ENCODE assay signal across 17 cellular contexts in genomic region chr2:240687741-240688562, GRCh38. TPM values are rescaled to one million over a fixed set of nuclear protein-coding genes. Genes with fewer than 3 reads are reported as not detected.
"Had no signal": no experiment of that assay in that cellular context is flagged by ENCODE, and none has a peak within 500 bp of the region (broad histone marks: within the 10 kb centered on the region; RNA-seq: fewer than 3 reads in every experiment).

No MANE protein-coding gene starts in this region.

- H3K4me3 ChIP-seq: lower lobe of right lung, psoas muscle, sigmoid colon, transverse colon had no signal

- H3K4me3 Mint-ChIP-seq: dendritic cell treated with granulocyte-macrophage colony-stimulating factor and Interleukin-4, amounts not matched to agents 40 ng/mL and 50 ng/mL, for 4 days; mesothelial cell of epicardium; naive B cell had no signal

- H3K27ac Mint-ChIP-seq: dendritic cell treated with granulocyte-macrophage colony-stimulating factor and Interleukin-4, amounts not matched to agents 40 ng/mL and 50 ng/mL, for 4 days; mesothelial cell of epicardium; naive B cell had no signal

- H3K27me3 ChIP-seq: transverse colon had no signal

- H3K36me3 ChIP-seq: lower lobe of right lung, sigmoid colon, transverse colon had no signal

- H3K4me1 ChIP-seq: lower lobe of right lung, psoas muscle, sigmoid colon had no signal

- H3K9me3 Mint-ChIP-seq: dendritic cell treated with granulocyte-macrophage colony-stimulating factor and Interleukin-4, amounts not matched to agents 40 ng/mL and 50 ng/mL, for 4 days; mesothelial cell of epicardium; naive B cell had no signal

- H3K9me3 ChIP-seq: lower lobe of right lung, psoas muscle, sigmoid colon, transverse colon had no signal

- DNase-seq: activated CD4-positive, CD25-positive, alpha-beta regulatory T cell; activated naive CD4-positive, alpha-beta T cell; caudate nucleus; hippocampal formation; lower lobe of right lung; naive B cell; sigmoid colon; stimulated activated CD4-positive, alpha-beta T cell treated with anti-CD3 and anti-CD28 coated beads, Interleukin-2, amount 100 ng/mL, for 24 hours; stimulated activated naive CD4-positive, alpha-beta T cell; substantia nigra; transverse colon had no signal

- H3K27ac ChIP-seq: lower lobe of right lung, psoas muscle, sigmoid colon, transverse colon had no signal

- H3K36me3 Mint-ChIP-seq: mesothelial cell of epicardium, naive B cell had no signal

- ATAC-seq: lower lobe of right lung, psoas muscle, SK-N-SH treated with all-trans-retinoic acid at 6 μM for 48 hours had no signal

- H3K27me3 Mint-ChIP-seq: naive B cell had no signal

RNA-seq across cellular contexts. Expression of gene AQP12A, which starts 3.7 kb away (rescaled TPM):
- total RNA-seq: glomerular endothelial cell; lower lobe of right lung; mesothelial cell of epicardium; psoas muscle; sigmoid colon; T-helper 1 cell treated with Interleukin-12 subunit alpha and Interleukin-12 subunit beta and Interleukin-4 antibody, amounts not matched to agents 30 ng/mL and 1 ng/mL, for 36 hours; transverse colon had no signal

RNA-seq across cellular contexts. Expression of gene AQP12B, which starts 5.3 kb away (rescaled TPM):
- total RNA-seq: glomerular endothelial cell; lower lobe of right lung; mesothelial cell of epicardium; psoas muscle; sigmoid colon; T-helper 1 cell treated with Interleukin-12 subunit alpha and Interleukin-12 subunit beta and Interleukin-4 antibody, amounts not matched to agents 30 ng/mL and 1 ng/mL, for 36 hours had no signal
